22 cellular contexts compared by ENCODE assay signal in the genomic region with DNA sequence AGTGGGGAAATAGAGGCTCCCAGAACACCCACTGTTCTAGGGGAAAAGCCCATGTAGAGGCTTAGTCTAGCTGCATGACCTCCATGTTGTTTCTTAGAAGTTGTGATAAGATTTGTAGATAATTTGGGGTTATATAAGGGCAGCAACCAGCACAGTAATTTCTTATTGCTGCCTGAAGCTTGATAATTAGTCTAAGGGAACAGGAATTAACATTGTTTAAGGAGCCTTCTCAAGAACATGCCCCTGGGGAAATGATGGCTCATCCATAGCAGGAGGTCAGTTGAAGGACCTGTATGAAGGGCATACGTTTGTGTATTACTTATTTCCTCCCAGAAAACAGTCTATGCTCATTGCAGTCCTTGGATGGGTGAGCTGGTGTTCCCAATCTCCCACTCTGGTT.
"Had no signal": no experiment of that assay in that cellular context is flagged by ENCODE, and none has a peak within 500 bp of the region (broad histone marks: within the 10 kb centered on the region; RNA-seq: fewer than 3 reads in every experiment).

No MANE protein-coding gene starts in this region.

- H3K36me3 ChIP-seq: brain microvascular endothelial cell, SJSA1 had no signal

- H3K27ac ChIP-seq: brain microvascular endothelial cell, cardiac muscle cell, SJSA1, VCaP had no signal

- H3K9me3 ChIP-seq: SJSA1 had no signal

- DNase-seq: activated CD4-positive, alpha-beta T cell treated with anti-CD3 and anti-CD28 coated beads for 36 hours; activated CD4-positive, alpha-beta T cell treated with anti-CD3 and anti-CD28 coated beads, Interleukin-2, amount 50 U/mL, for 1 hour; activated CD8-positive, alpha-beta memory T cell treated with anti-CD3 and anti-CD28 coated beads, Interleukin-2, amount 50 U/mL, for 4 hours; activated CD8-positive, alpha-beta T cell treated with anti-CD3 and anti-CD28 coated beads for 36 hours; activated gamma-delta T cell treated with Interleukin-2 at 50 U/mL for 16 hours; activated naive CD4-positive, alpha-beta T cell treated with anti-CD3 and anti-CD28 coated beads, Interleukin-2, amount 10 ng/mL, durations not matched to agents 7 days and 5 days; activated naive CD8-positive, alpha-beta T cell treated with anti-CD3 and anti-CD28 coated beads for 36 hours; activated T-cell treated with anti-CD3 and anti-CD28 coated beads, Interleukin-2, amount 50 U/mL, for 72 hours; brain microvascular endothelial cell; NCI-H1048; NCI-H1417; NCI-H1930; NCI-H345; NCI-H510A; NCI-H748 treated with DMSO at 0.1 percent for 48 hours; SHP77; SW 1271 had no signal

- H3K27me3 ChIP-seq: brain microvascular endothelial cell, cardiac muscle cell, SJSA1 had no signal

- ATAC-seq: activated CD4-positive, alpha-beta T cell treated with anti-CD3 and anti-CD28 coated beads for 36 hours; activated CD8-positive, alpha-beta T cell treated with anti-CD3 and anti-CD28 coated beads for 36 hours; activated T-cell treated with anti-CD3 and anti-CD28 coated beads, Interleukin-2, amount 50 U/mL, for 72 hours; Panc1; SK-N-SH treated with all-trans-retinoic acid at 6 μM for 48 hours had no signal

- H3K4me3 ChIP-seq: cardiac muscle cell, SJSA1 had no signal
